Comparison of ENCODE assay signal across 21 cellular contexts in genomic region chr9:136570191-136570845, GRCh38. TPM values are rescaled to one million over a fixed set of nuclear protein-coding genes. Genes with fewer than 3 reads are reported as not detected.
A peak's percentile ranks its signal among the peaks of the same experiment; 100 is the strongest.
DNase-seq lines count a peak whose midpoint lies in the region; ATAC-seq and TF ChIP-seq lines count a peak whose summit lies in the region.
"Had no signal": no experiment of that assay in that cellular context is flagged by ENCODE, and none has a peak within 500 bp of the region (broad histone marks: within the 10 kb centered on the region; RNA-seq: fewer than 3 reads in every experiment).

No MANE protein-coding gene starts in this region.

- no peak for ATAC-seq in left ventricle myocardium superior
- no peak for ATAC-seq in CD8-positive, alpha-beta T cell
- ATAC-seq in naive thymus-derived CD4-positive, alpha-beta T cell: no peak
- ATAC-seq in WTC11: no peak
- ATAC-seq in naive thymus-derived CD8-positive, alpha-beta T cell: no peak

- peaks cover 2% of the 10 kb centered on the region for H3K79me1 ChIP-seq in neuronal stem cell (ENCODE audit: low read depth, low read length)

- H3K9ac ChIP-seq in BLaER1 treated with 17β-estradiol and CSF1 and Interleukin-3, amounts not matched to agents 10 nM and 100 nM: peak overlapping the region in 1 of 11 experiments; percentile 23; a peak in 1 of 22 replicates
- H3K9ac ChIP-seq in NT2/D1 (ENCODE audit: insufficient read length, low read depth) (peak overlapping the region; percentile 68), neuronal stem cell (ENCODE audit: low read depth, low read length, poor library complexity) (peak overlapping the region; percentile 79)

- H3K9me3 Mint-ChIP-seq in CD8-positive, alpha-beta T cell: no peaks in the 10 kb centered on the region
- peaks cover 0 to 5% (median 0%) of the 10 kb centered on the region in 11 donors for H3K9me3 Mint-ChIP-seq in naive thymus-derived CD4-positive, alpha-beta T cell
- H3K9me3 Mint-ChIP-seq in WTC11: no peaks in the 10 kb centered on the region; the same call in 1 of the 2 replicates
- H3K9me3 Mint-ChIP-seq in naive thymus-derived CD8-positive, alpha-beta T cell: no peaks in the 10 kb centered on the region
- H3K9me3 Mint-ChIP-seq: CD4-positive, CD25-positive, alpha-beta regulatory T cell had no signal

- H2BK15ac ChIP-seq in neuronal stem cell (ENCODE audit: low read length): peak overlapping the region; percentile 100

- no peaks in the 10 kb centered on the region for H4K20me1 ChIP-seq in BLaER1 treated with 17β-estradiol and CSF1 and Interleukin-3, amounts not matched to agents 10 nM and 100 nM

- H3K14ac ChIP-seq in neuronal stem cell (ENCODE audit: low read length): peak overlapping the region; percentile 86

- peak overlapping the region; percentile 98 for H3K18ac ChIP-seq in neuronal stem cell (ENCODE audit: low read length)

- H4K8ac ChIP-seq in neuronal stem cell (ENCODE audit: low read depth, low read length): peak overlapping the region; percentile 78

- no peaks in the 10 kb centered on the region for H3K36me3 Mint-ChIP-seq in CD8-positive, alpha-beta T cell
- no peaks in the 10 kb centered on the region for H3K36me3 Mint-ChIP-seq in naive thymus-derived CD4-positive, alpha-beta T cell
- H3K36me3 Mint-ChIP-seq in WTC11: no peaks in the 10 kb centered on the region
- no peaks in the 10 kb centered on the region for H3K36me3 Mint-ChIP-seq in naive thymus-derived CD8-positive, alpha-beta T cell
- H3K36me3 Mint-ChIP-seq: CD4-positive, CD25-positive, alpha-beta regulatory T cell had no signal

- H3K27ac ChIP-seq in BLaER1 treated with 17β-estradiol and CSF1 and Interleukin-3, amounts not matched to agents 10 nM and 100 nM: peak overlapping the region in 1 of 11 experiments; percentile 20; a peak in 1 of 22 replicates
- peak overlapping the region; percentile 6 for H3K27ac ChIP-seq in neuronal stem cell (replicated peaks; ENCODE audit: low read length)
- no peak overlapping the region for H3K27ac ChIP-seq in CD8-positive, alpha-beta T cell (ENCODE audit: low read depth, low read length)
- H3K27ac ChIP-seq in naive thymus-derived CD4-positive, alpha-beta T cell (ENCODE audit: low read depth, low read length): no peak overlapping the region

- H3K4me3 Mint-ChIP-seq in CD8-positive, alpha-beta T cell: no peak overlapping the region
- no peak overlapping the region for H3K4me3 Mint-ChIP-seq in naive thymus-derived CD4-positive, alpha-beta T cell
- no peak overlapping the region for H3K4me3 Mint-ChIP-seq in WTC11
- no peak overlapping the region for H3K4me3 Mint-ChIP-seq in naive thymus-derived CD8-positive, alpha-beta T cell
- H3K4me3 Mint-ChIP-seq: CD4-positive, CD25-positive, alpha-beta regulatory T cell had no signal

- H2BK5ac ChIP-seq in neuronal stem cell (ENCODE audit: low read length): peak overlapping the region; percentile 100

- H3K27me3 ChIP-seq in BLaER1 treated with 17β-estradiol and CSF1 and Interleukin-3, amounts not matched to agents 10 nM and 100 nM: no peaks in the 10 kb centered on the region
- H3K27me3 ChIP-seq in NT2/D1 (ENCODE audit: insufficient read depth, insufficient read length) (no peaks in the 10 kb centered on the region), neuronal stem cell (ENCODE audit: control insufficient read depth in 3 of 3, insufficient read depth in 3 of 3, low read depth in 1 of 3, low read length in 3 of 3) (no peaks in the 10 kb centered on the region)
- no peaks in the 10 kb centered on the region for H3K27me3 ChIP-seq in CD8-positive, alpha-beta T cell (ENCODE audit: insufficient read depth, low read length)
- no peaks in the 10 kb centered on the region for H3K27me3 ChIP-seq in naive thymus-derived CD4-positive, alpha-beta T cell (ENCODE audit: control insufficient read depth in 2 of 2, insufficient read depth in 2 of 2, low read length in 2 of 2)

- peak overlapping the region; percentile 89 for H2BK120ac ChIP-seq in neuronal stem cell (ENCODE audit: low read depth, low read length)

- peak overlapping the region in 7 of 11 experiments; percentile 7 to 51 (median 15); a peak in 7 of 22 replicates for H3K4me2 ChIP-seq in BLaER1 treated with 17β-estradiol and CSF1 and Interleukin-3, amounts not matched to agents 10 nM and 100 nM
- H3K4me2 ChIP-seq in neuronal stem cell (ENCODE audit: insufficient read depth, low read length, poor library complexity, severe bottlenecking): no peak overlapping the region

- H3K4me1 ChIP-seq in BLaER1 treated with 17β-estradiol and CSF1 and Interleukin-3, amounts not matched to agents 10 nM and 100 nM: peaks cover under 1 to 66% (median 39%) of the 10 kb centered on the region in 10 experiments; a peak in 19 of 20 replicates
- H3K4me1 ChIP-seq in NT2/D1 (ENCODE audit: insufficient read depth, insufficient read length) (peaks cover 64% of the 10 kb centered on the region), neuronal stem cell (ENCODE audit: control insufficient read depth in 2 of 2, insufficient read depth in 1 of 2, low read depth in 1 of 2, low read length in 2 of 2) (peaks cover 60% of the 10 kb centered on the region in 2 donors)
- peaks cover 6% of the 10 kb centered on the region for H3K4me1 ChIP-seq in CD8-positive, alpha-beta T cell (ENCODE audit: insufficient read depth, low read length)
- H3K4me1 ChIP-seq in naive thymus-derived CD4-positive, alpha-beta T cell (ENCODE audit: control insufficient read depth in 2 of 2, insufficient read depth in 2 of 2, low read length in 2 of 2): no peaks in the 10 kb centered on the region

- no peak overlapping the region for H3K27ac Mint-ChIP-seq in CD8-positive, alpha-beta T cell
- no peak overlapping the region for H3K27ac Mint-ChIP-seq in naive thymus-derived CD4-positive, alpha-beta T cell
- H3K27ac Mint-ChIP-seq in WTC11: no peak overlapping the region
- H3K27ac Mint-ChIP-seq in naive thymus-derived CD8-positive, alpha-beta T cell: no peak overlapping the region

- H3K4me3 ChIP-seq in BLaER1 treated with 17β-estradiol and CSF1 and Interleukin-3, amounts not matched to agents 10 nM and 100 nM: no peak overlapping the region
- H3K4me3 ChIP-seq in NT2/D1 (ENCODE audit: insufficient read length, low read depth) (no peak overlapping the region), neuronal stem cell (ENCODE audit: low read length in 2 of 2) (peak overlapping the region in 1 of 2 donors; percentile 9)
- no peak overlapping the region for H3K4me3 ChIP-seq in CD8-positive, alpha-beta T cell (ENCODE audit: low read depth, low read length)
- H3K4me3 ChIP-seq in naive thymus-derived CD4-positive, alpha-beta T cell (ENCODE audit: low read length): no peak overlapping the region

- peak overlapping the region; percentile 91 for H3K4ac ChIP-seq in neuronal stem cell (ENCODE audit: low read length)

- H3K9me3 ChIP-seq in BLaER1 treated with 17β-estradiol and CSF1 and Interleukin-3, amounts not matched to agents 10 nM and 100 nM (replicated peaks in 1 of 11): no peaks in the 10 kb centered on the region
- H3K9me3 ChIP-seq in NT2/D1 (ENCODE audit: insufficient read depth, low read length) (no peaks in the 10 kb centered on the region), neuronal stem cell (replicated peaks in 1 of 2; ENCODE audit: control insufficient read depth in 2 of 2, insufficient read depth in 1 of 2, low read depth in 1 of 2, low read length in 2 of 2) (peaks cover 0 to 6% of the 10 kb centered on the region in 2 donors)
- H3K9me3 ChIP-seq in CD8-positive, alpha-beta T cell (ENCODE audit: low read length): no peaks in the 10 kb centered on the region
- H3K9me3 ChIP-seq in naive thymus-derived CD4-positive, alpha-beta T cell (ENCODE audit: control insufficient read depth in 2 of 3, low read length in 3 of 3): no peaks in the 10 kb centered on the region

- peak overlapping the region; percentile 99 for H2AK5ac ChIP-seq in neuronal stem cell (ENCODE audit: low read depth, low read length)

- CTCF ChIA-PET in CD8-positive, alpha-beta T cell (lab: Charles Lee): no interaction called here
- CTCF ChIA-PET in naive thymus-derived CD4-positive, alpha-beta T cell (lab: Charles Lee): no interaction called here
- CTCF ChIA-PET in WTC11 (lab: Charles Lee): interaction anchor here (0.6 to 2.8 kb wide), 4 partner anchors 34 to 408 kb away, joined by 3 to 14 read pairs (median 4); no protein-coding TSS in a partner anchor

- no peak for DNase-seq in NT2/D1 (ENCODE audit: low read depth, low spot score)
- DNase-seq in left ventricle myocardium superior: peak; percentile 27
- no peak for DNase-seq in neuronal stem cell (ENCODE audit: low spot score)
- no peak for DNase-seq in CD8-positive, alpha-beta T cell
- DNase-seq in naive thymus-derived CD4-positive, alpha-beta T cell: no peak
- DNase-seq in WTC11 (ENCODE audit: low spot score): no peak
- DNase-seq in naive thymus-derived CD8-positive, alpha-beta T cell: no peak
- DNase-seq: ACHN; AML-193; Calu3; CD4-positive, CD25-positive, alpha-beta regulatory T cell; DMS53; HCEC 1CT; KBM-7; MV-4-11; NCI-H1417; NCI-H1930; NCI-H2171 treated with DMSO at 0.1 percent for 48 hours; NCI-H748 treated with DMSO at 0.1 percent for 48 hours; RPMI8226 had no signal

- H3K27me3 Mint-ChIP-seq in CD8-positive, alpha-beta T cell (ENCODE audit: low read depth): no peaks in the 10 kb centered on the region
- H3K27me3 Mint-ChIP-seq in naive thymus-derived CD4-positive, alpha-beta T cell: no peaks in the 10 kb centered on the region
- no peaks in the 10 kb centered on the region; the same call in 1 of the 2 replicates for H3K27me3 Mint-ChIP-seq in WTC11 (ENCODE audit: low read depth)
- H3K27me3 Mint-ChIP-seq in naive thymus-derived CD8-positive, alpha-beta T cell: no peaks in the 10 kb centered on the region
- H3K27me3 Mint-ChIP-seq: CD4-positive, CD25-positive, alpha-beta regulatory T cell had no signal

- peak overlapping the region; percentile 77 for H3K23ac ChIP-seq in neuronal stem cell (ENCODE audit: low read depth, low read length, poor library complexity)

- H2BK12ac ChIP-seq in neuronal stem cell (ENCODE audit: low read length): peak overlapping the region; percentile 99

- peak overlapping the region; percentile 96 for H4K91ac ChIP-seq in neuronal stem cell (ENCODE audit: low read depth, low read length, poor library complexity)

- H2AFZ ChIP-seq in neuronal stem cell (ENCODE audit: low read length): peak overlapping the region; percentile 79

- intact Hi-C loops in left ventricle myocardium superior (cut with micrococcal nuclease): no loop called here
- intact Hi-C loops in CD8-positive, alpha-beta T cell (cut with DNase I, micrococcal nuclease): no loop called here
- intact Hi-C loops in naive thymus-derived CD4-positive, alpha-beta T cell (cut with micrococcal nuclease): no loop called here

- POLR2A ChIA-PET in CD8-positive, alpha-beta T cell (lab: Charles Lee): no interaction called here
- POLR2A ChIA-PET in naive thymus-derived CD4-positive, alpha-beta T cell (lab: Charles Lee): no interaction called here
- POLR2A ChIA-PET in WTC11 (lab: Charles Lee): interaction anchor here (0.6 to 1.4 kb wide), 3 partner anchors 12 to 19 kb away, joined by 3 to 7 read pairs (median 3); no protein-coding TSS in a partner anchor
- POLR2A ChIA-PET in naive thymus-derived CD8-positive, alpha-beta T cell (lab: Charles Lee): no interaction called here

- H3K4me1 Mint-ChIP-seq in CD8-positive, alpha-beta T cell (ENCODE audit: low read depth): no peaks in the 10 kb centered on the region
- peaks cover 0 to 13% (median 0%) of the 10 kb centered on the region in 7 donors for H3K4me1 Mint-ChIP-seq in naive thymus-derived CD4-positive, alpha-beta T cell
- peaks cover 66% of the 10 kb centered on the region for H3K4me1 Mint-ChIP-seq in WTC11
- peaks cover 0 to 19% (median 5%) of the 10 kb centered on the region in 4 donors for H3K4me1 Mint-ChIP-seq in naive thymus-derived CD8-positive, alpha-beta T cell
- H3K4me1 Mint-ChIP-seq: CD4-positive, CD25-positive, alpha-beta regulatory T cell had no signal

- H3K36me3 ChIP-seq in BLaER1 treated with 17β-estradiol and CSF1 and Interleukin-3, amounts not matched to agents 10 nM and 100 nM: no peaks in the 10 kb centered on the region
- peaks cover 16% of the 10 kb centered on the region for H3K36me3 ChIP-seq in NT2/D1 (ENCODE audit: insufficient read depth, insufficient read length, low read length)
- peaks cover 0 to 2% of the 10 kb centered on the region in 2 donors for H3K36me3 ChIP-seq in neuronal stem cell (replicated peaks in 1 of 2; ENCODE audit: control insufficient read depth in 2 of 2, insufficient read depth in 2 of 2, low read length in 2 of 2)
- H3K36me3 ChIP-seq in CD8-positive, alpha-beta T cell (ENCODE audit: insufficient read depth, low read length): no peaks in the 10 kb centered on the region
- no peaks in the 10 kb centered on the region for H3K36me3 ChIP-seq in naive thymus-derived CD4-positive, alpha-beta T cell (ENCODE audit: control insufficient read depth in 2 of 3, insufficient read depth in 3 of 3, low read length in 3 of 3)

- TF ChIP-seq CTCF in CD8-positive, alpha-beta T cell (IDR thresholded peaks at IDR 0.05): no peak
- no peak for TF ChIP-seq CTCF in WTC11 (IDR thresholded peaks at IDR 0.05)

- whole genome bisulfite sequencing in neuronal stem cell (ENCODE audit: extremely low coverage in 2 of 2, insufficient read length in 2 of 2, insufficient replicate concordance in 1 of 2), 2 donors: no CpG with 5 or more reads among the region's 18 CpGs

RNA-seq across cellular contexts. Expression of gene NOTCH1, which starts 24.5 kb away (rescaled TPM):
- total RNA-seq in left ventricle myocardium superior (15.4 TPM), WTC11 (2021) (76.7 to 95.6 TPM (median 79.2 TPM) in 3 replicates)
- 32.9 TPM for polyA plus RNA-seq in neuronal stem cell (2013, experiment 1 of 2)
- polyA plus RNA-seq in neuronal stem cell (2013, experiment 2 of 2): 33.2 TPM
- total RNA-seq in CD8-positive, alpha-beta T cell: 10 to 100 TPM; 29.0 to 30.0 TPM
- 10 to 100 TPM; 49.7 to 92.9 (median 58.0) TPM for total RNA-seq in naive thymus-derived CD4-positive, alpha-beta T cell
- 1 to 10 TPM; 1.9 to 7.1 TPM for polyA plus RNA-seq in naive thymus-derived CD4-positive, alpha-beta T cell
- total RNA-seq in naive thymus-derived CD8-positive, alpha-beta T cell: 10 to 100 TPM; 76.2 to 84.3 TPM
- 1 to 10 TPM; 1.3 to 5.9 (median 1.6) TPM for polyA plus RNA-seq in naive thymus-derived CD8-positive, alpha-beta T cell
